ENCODE assay signal across 10 cellular contexts in genomic region chr2:128442053-128442751, GRCh38.
DNase-seq lines count a peak whose midpoint lies in the region; ATAC-seq, FAIRE-seq and TF ChIP-seq lines count a peak whose summit lies in the region.
"Had no signal": no experiment of that assay in that cellular context is flagged by ENCODE, and none has a peak within 500 bp of the region (broad histone marks: within the 10 kb centered on the region; RNA-seq: fewer than 3 reads in every experiment).

No MANE protein-coding gene starts in this region.

- no peak overlapping the region for H3K4me3 ChIP-seq in LNCaP clone FGC (ENCODE audit: low read depth, low read length)
- no peak overlapping the region for H3K4me3 ChIP-seq in coronary artery
- no peak overlapping the region for H3K4me3 ChIP-seq in mesendoderm (ENCODE audit: low read length)

- H3K79me2 ChIP-seq in mesendoderm (ENCODE audit: control insufficient read depth, insufficient read depth, low read length), result no peaks in the 10 kb centered on the region

- H3K4ac ChIP-seq in mesendoderm (ENCODE audit: low read depth, low read length), result no peak overlapping the region

- H3K4me1 Mint-ChIP-seq in CD14-positive monocyte, result peaks cover 27% of the 10 kb centered on the region

- H3K36me3 Mint-ChIP-seq in CD14-positive monocyte, result no peaks in the 10 kb centered on the region

- H3K9ac ChIP-seq in mesendoderm (ENCODE audit: low read length), result no peak overlapping the region

- no peak overlapping the region for H3K27ac ChIP-seq in coronary artery
- H3K27ac ChIP-seq in mesendoderm (ENCODE audit: low read depth, low read length), result no peak overlapping the region

- peaks cover 1 to 7% (median 4%) of the 10 kb centered on the region in 3 donors for H3K27me3 Mint-ChIP-seq in CD14-positive monocyte (ENCODE audit: low read depth in 3 of 3)

- peak overlapping the region; percentile 42 for H3K18ac ChIP-seq in mesendoderm (ENCODE audit: low read length)

- peak overlapping the region; percentile 63 to 71 for H3K4me3 Mint-ChIP-seq in CD14-positive monocyte

- peak overlapping the region; percentile 28 for H4K8ac ChIP-seq in mesendoderm (ENCODE audit: low read depth, low read length)

- DNase-seq in CD14-positive monocyte (ENCODE audit: low spot score) (peak; percentile 42), LNCaP clone FGC (ENCODE audit: low read depth) (peak; percentile 86), coronary artery (ENCODE audit: low spot score) (peak; percentile 70), mesendoderm (peak; percentile 46), SHP77 treated with DMSO at 0.1 percent for 48 hours (lab: John Stamatoyannopoulos, UW) (no peak), frontal cortex (ENCODE audit: low spot score in 2 of 2) (no peak), NCI-H128 (lab: John Stamatoyannopoulos, UW; ENCODE audit: unreplicated experiment) (no peak)
- DNase-seq: cerebellar nuclear complex, NCI-H1105 treated with DMSO at 0.1 percent for 48 hours had no signal

- H3K4me1 ChIP-seq in mesendoderm (ENCODE audit: control insufficient read depth, low read depth, low read length), result peaks cover 3% of the 10 kb centered on the region

- TF ChIP-seq CTCF in CD14-positive monocyte (IDR thresholded peaks at IDR 0.05) (no peak), LNCaP clone FGC (IDR thresholded peaks at IDR 0.05; ENCODE audit: control insufficient read depth, extremely low read depth, insufficient read depth) (no peak), coronary artery (IDR thresholded peaks at IDR 0.05) (no peak)

- peak overlapping the region; percentile 56 to 91 (median 87) for H3K27ac Mint-ChIP-seq in CD14-positive monocyte

- H2AK5ac ChIP-seq in mesendoderm (ENCODE audit: low read length), result no peak overlapping the region

- no peaks in the 10 kb centered on the region for H3K79me1 ChIP-seq in mesendoderm (ENCODE audit: low read length)

- H3K9me3 Mint-ChIP-seq in CD14-positive monocyte, result no peaks in the 10 kb centered on the region

- H3K27me3 ChIP-seq in mesendoderm (ENCODE audit: insufficient read depth, low read length, poor library complexity), result no peaks in the 10 kb centered on the region

- WGBS in mesendoderm (ENCODE audit: extremely low coverage, insufficient coverage, low lambda C conversion rate), result no CpG with 5 or more reads among the region's 8 CpGs

- no peak overlapping the region for H3K23ac ChIP-seq in mesendoderm (ENCODE audit: low read length)

- H3K56ac ChIP-seq in mesendoderm (ENCODE audit: low read length), result peak overlapping the region; percentile 65

- H4K5ac ChIP-seq in mesendoderm (ENCODE audit: low read length), result no peak overlapping the region

- peak overlapping the region; percentile 3 for H2BK120ac ChIP-seq in mesendoderm (ENCODE audit: low read depth, low read length)

- H3K4me2 ChIP-seq in mesendoderm (ENCODE audit: low read length), result no peak overlapping the region

- H2BK5ac ChIP-seq in mesendoderm (ENCODE audit: low read length), result no peak overlapping the region

- H2BK15ac ChIP-seq in mesendoderm (replicated peaks; ENCODE audit: low read depth), result no peak overlapping the region

- FAIRE-seq in frontal cortex (lab: Jason Lieb, UNC), result no peak

- intact Hi-C loops in CD14-positive monocyte (cut with micrococcal nuclease), result no loop called here

- no peak for ATAC-seq in HG03520 (IDR thresholded peaks at IDR 0.05; ENCODE audit: unreplicated experiment)

- no peaks in the 10 kb centered on the region for H3K36me3 ChIP-seq in mesendoderm (ENCODE audit: control insufficient read depth, insufficient read depth, low read length)

Comparison
In these comparisons a context has a peak if more than half of its experiments do, and no peak if none do; other contexts are left out.
1. DNase-seq: peak in CD14-positive monocyte (single experiment), LNCaP clone FGC (single experiment), coronary artery (single experiment) and mesendoderm (single experiment); none in SHP77 treated with DMSO at 0.1 percent for 48 hours (single experiment), frontal cortex (0 of 2) and NCI-H128 (single experiment).